ENCODE assay signal across 1 cellular context in the genomic region with DNA sequence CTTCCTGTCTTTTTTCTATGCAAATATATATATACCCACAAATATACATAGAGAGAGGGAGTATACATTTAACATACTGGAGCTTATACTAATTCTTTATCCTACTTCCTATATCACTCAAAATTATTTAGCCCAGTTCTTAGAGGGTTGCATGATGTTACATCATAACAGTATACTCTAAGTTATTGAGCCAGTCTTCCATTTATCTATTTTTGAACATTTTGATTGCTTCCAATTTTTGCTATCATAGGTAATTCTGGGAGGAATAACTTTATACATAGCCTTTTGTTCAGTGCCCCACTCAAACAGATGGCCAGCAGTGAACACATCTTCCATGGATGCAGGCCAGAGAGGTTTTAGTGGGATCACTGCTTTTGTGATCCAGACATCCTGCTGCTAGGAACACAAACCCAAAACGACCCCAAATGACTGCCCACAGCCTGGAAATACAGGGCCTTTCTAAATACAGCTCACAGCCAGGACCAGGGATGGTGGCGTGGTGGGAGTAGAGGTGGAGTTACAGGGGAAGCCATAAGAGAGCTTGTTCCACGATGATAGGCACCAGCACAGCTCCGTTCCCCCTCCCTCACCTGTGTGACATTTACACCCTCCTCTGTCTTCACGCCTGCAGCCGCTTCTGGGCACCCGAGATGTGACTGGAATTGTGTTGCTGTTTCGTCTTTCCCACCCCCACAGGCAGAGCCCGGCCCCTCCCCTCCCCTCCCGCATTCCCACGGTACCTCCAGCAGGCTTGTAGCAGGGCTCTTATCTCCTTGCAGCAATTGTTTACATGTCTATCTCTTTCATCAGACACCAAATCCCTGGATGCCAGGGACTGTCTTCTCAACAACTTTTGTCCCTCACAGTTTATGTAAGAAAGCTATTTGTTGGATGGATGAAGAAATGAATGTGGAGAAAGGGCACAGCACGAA.
TF ChIP-seq lines count a peak whose summit lies in the region.

No MANE protein-coding gene starts in this region.

TF ChIP-seq in A549, 52 proteins besides CTCF, POLR2A, EP300 and RAD21:
- TF ChIP-seq ATOH8 (CRISPR knock-in tag; IDR thresholded peaks at IDR 0.05; ENCODE audit: low read depth) (no peak), NPAS2 (CRISPR knock-in tag; IDR thresholded peaks at IDR 0.05; ENCODE audit: borderline replicate concordance) (no peak), ZFP36 (IDR thresholded peaks at IDR 0.05; ENCODE audit: borderline replicate concordance, partially characterized antibody) (no peak), ELK1 (IDR thresholded peaks at IDR 0.05; ENCODE audit: low read depth, low read length) (no peak), ZSCAN20 (CRISPR knock-in tag; IDR thresholded peaks at IDR 0.05) (no peak), USF2 (IDR thresholded peaks at IDR 0.05) (no peak), GATA3 (IDR thresholded peaks at IDR 0.05; ENCODE audit: borderline replicate concordance) (no peak), JUN (IDR thresholded peaks at IDR 0.05) (no peak), TFCP2L1 (CRISPR knock-in tag; IDR thresholded peaks at IDR 0.05) (no peak), CEBPB (IDR thresholded peaks at IDR 0.05) (no peak), HDAC2 (IDR thresholded peaks at IDR 0.05) (no peak), NR3C1 (IDR thresholded peaks at IDR 0.05) (no peak), MAX (IDR thresholded peaks at IDR 0.05) (no peak), BHLHE40 (IDR thresholded peaks at IDR 0.05; ENCODE audit: low read depth, low read length) (no peak), RARB (CRISPR knock-in tag; IDR thresholded peaks at IDR 0.05) (no peak), NFE2L2 (conservative IDR thresholded peaks at IDR 0.05; ENCODE audit: low read length) (no peak), REST (IDR thresholded peaks at IDR 0.05) (no peak), CBX2 (IDR thresholded peaks at IDR 0.05; ENCODE audit: borderline replicate concordance, low read depth) (no peak)
TF ChIP-seq in A549: peak in this region for 0.
